Comparison of ENCODE assay signal across 9 cellular contexts in genomic region chr19:7069904-7070226, GRCh38. TPM values are rescaled to one million over a fixed set of nuclear protein-coding genes. Genes with fewer than 3 reads are reported as not detected.
A peak's percentile ranks its signal among the peaks of the same experiment; 100 is the strongest.
DNase-seq lines count a peak whose midpoint lies in the region; ATAC-seq and TF ChIP-seq lines count a peak whose summit lies in the region.
"Had no signal": no experiment of that assay in that cellular context is flagged by ENCODE, and none has a peak within 500 bp of the region (broad histone marks: within the 10 kb centered on the region; RNA-seq: fewer than 3 reads in every experiment).

No MANE protein-coding gene starts in this region.

- TF ChIP-seq CTCF in astrocyte of the cerebellum (IDR thresholded peaks at IDR 0.05; ENCODE audit: low read depth, low read length, missing control alignments) (no peak), liver (IDR thresholded peaks at IDR 0.05; ENCODE audit: low read depth, low read length, missing input control) (no peak), tibial nerve (IDR thresholded peaks at IDR 0.05) (no peak)

- H3K4me1 Mint-ChIP-seq in CD4-positive, CD25-positive, alpha-beta regulatory T cell: peaks cover 0 to 37% (median 14%) of the 10 kb centered on the region in 4 donors

- peaks cover 12% of the 10 kb centered on the region for H3K4me1 ChIP-seq in CD4-positive, CD25-positive, alpha-beta regulatory T cell (ENCODE audit: control insufficient read depth, insufficient read depth, low read length, poor library complexity, severe bottlenecking)
- H3K4me1 ChIP-seq in liver (ENCODE audit: control insufficient read depth in 4 of 4, insufficient read depth in 4 of 4, low read length in 3 of 4): peaks cover 4 to 9% (median 8%) of the 10 kb centered on the region in 4 donors
- peaks cover 0 to 10% (median 7%) of the 10 kb centered on the region in 4 donors for H3K4me1 ChIP-seq in tibial nerve

- TF ChIP-seq RAD21 in liver (IDR thresholded peaks at IDR 0.05): no peak

- H3K4me3 ChIP-seq in CD4-positive, CD25-positive, alpha-beta regulatory T cell (ENCODE audit: low read depth, low read length): peak overlapping the region; percentile 94
- H3K4me3 ChIP-seq in astrocyte of the cerebellum (ENCODE audit: low read depth, low read length): peak overlapping the region; percentile 95
- peak overlapping the region; percentile 66 to 88 (median 81) for H3K4me3 ChIP-seq in liver (ENCODE audit: low read depth in 1 of 3, low read length in 3 of 3)
- H3K4me3 ChIP-seq in tibial nerve: peak overlapping the region; percentile 81 to 99 (median 88)

- WGBS in liver: under 1% methylated on average over 12 of the region's 12 CpGs
- 0% methylated on average over 12 of the region's 12 CpGs for WGBS in tibial nerve, 2 donors

- H3K9me3 ChIP-seq in CD4-positive, CD25-positive, alpha-beta regulatory T cell (ENCODE audit: control insufficient read depth in 2 of 2, low read length in 2 of 2): peaks cover 0 to 3% of the 10 kb centered on the region in 2 experiments
- H3K9me3 ChIP-seq in liver (ENCODE audit: control insufficient read depth in 4 of 4, low read length in 3 of 4): peaks cover 0 to 10% (median 2%) of the 10 kb centered on the region in 4 donors
- H3K9me3 ChIP-seq in tibial nerve: peaks cover 0 to 7% (median 0%) of the 10 kb centered on the region in 4 donors

- no peak for TF ChIP-seq EP300 in tibial nerve (IDR thresholded peaks at IDR 0.05)

- ATAC-seq in CD4-positive, CD25-positive, alpha-beta regulatory T cell (ENCODE audit: low read depth in 2 of 2): peak; percentile 0 to 3
- ATAC-seq in HG03066 (IDR thresholded peaks at IDR 0.05; ENCODE audit: low read depth, unreplicated experiment): peak; percentile 10

- H3K27me3 ChIP-seq in CD4-positive, CD25-positive, alpha-beta regulatory T cell (ENCODE audit: control insufficient read depth, insufficient read depth, low read length): no peaks in the 10 kb centered on the region
- H3K27me3 ChIP-seq in liver (ENCODE audit: control insufficient read depth in 4 of 4, insufficient read depth in 4 of 4, low read length in 3 of 4) (no peaks in the 10 kb centered on the region), tibial nerve (no peaks in the 10 kb centered on the region)

- peak overlapping the region; percentile 56 to 57 for H3K9ac ChIP-seq in liver (ENCODE audit: low read depth in 1 of 2, low read length in 2 of 2)

- peak overlapping the region; percentile 94 to 99 (median 96) for H3K4me3 Mint-ChIP-seq in CD4-positive, CD25-positive, alpha-beta regulatory T cell

- H3K27ac Mint-ChIP-seq in CD4-positive, CD25-positive, alpha-beta regulatory T cell: peak overlapping the region; percentile 92 to 98 (median 97)

- H3K27ac ChIP-seq in CD4-positive, CD25-positive, alpha-beta regulatory T cell (ENCODE audit: insufficient read depth, low read length, poor library complexity, severe bottlenecking): peak overlapping the region; percentile 92
- H3K27ac ChIP-seq in liver (ENCODE audit: low read depth in 1 of 2, low read length in 2 of 2): peak overlapping the region; percentile 74 to 83
- H3K27ac ChIP-seq in tibial nerve: peak overlapping the region; percentile 68 to 92 (median 74)

- peaks cover 21% of the 10 kb centered on the region for H3K36me3 Mint-ChIP-seq in CD4-positive, CD25-positive, alpha-beta regulatory T cell

- H3K27me3 Mint-ChIP-seq in CD4-positive, CD25-positive, alpha-beta regulatory T cell: peaks cover 4% of the 10 kb centered on the region

- DNase-seq in CD4-positive, CD25-positive, alpha-beta regulatory T cell: no peak
- no peak for DNase-seq in astrocyte of the cerebellum (ENCODE audit: low read depth)
- DNase-seq in tibial nerve (ENCODE audit: low spot score in 2 of 2): no peak
- DNase-seq in NCI-H446 treated with DMSO at 0.1 percent for 48 hours (lab: John Stamatoyannopoulos, UW): no peak
- DNase-seq in G401 (ENCODE audit: low spot score): no peak
- no peak for DNase-seq in midbrain (lab: John Stamatoyannopoulos, UW)

- H3K36me3 ChIP-seq in CD4-positive, CD25-positive, alpha-beta regulatory T cell (ENCODE audit: control insufficient read depth, insufficient read depth, low read length): peaks cover 32% of the 10 kb centered on the region
- H3K36me3 ChIP-seq in liver (ENCODE audit: control insufficient read depth in 4 of 4, insufficient read depth in 3 of 4, low read depth in 1 of 4, low read length in 3 of 4) (peaks cover 16 to 26% (median 19%) of the 10 kb centered on the region in 4 donors), tibial nerve (peaks cover 2 to 43% (median 17%) of the 10 kb centered on the region in 3 donors)

- TF ChIP-seq POLR2A in tibial nerve (IDR thresholded peaks at IDR 0.05): no peak

- in situ Hi-C loops in astrocyte of the cerebellum (cut with HindIII; ENCODE audit: low sequenced_read_pairs) (no loop called here), G401 (cut with HindIII; ENCODE audit: low sequenced_read_pairs) (no loop called here)

- H3K9me3 Mint-ChIP-seq in CD4-positive, CD25-positive, alpha-beta regulatory T cell: peaks cover 0 to 5% (median 0%) of the 10 kb centered on the region in 7 donors

TF ChIP-seq in liver, 16 proteins besides CTCF, POLR2A, EP300 and RAD21 (continues in another document):
- TF ChIP-seq RXRA (IDR thresholded peaks at IDR 0.05) (no peak), YY1 (IDR thresholded peaks at IDR 0.05) (no peak), NR2F2 (IDR thresholded peaks at IDR 0.05) (no peak), FOXA2 (IDR thresholded peaks at IDR 0.05) (no peak), HNF4G (IDR thresholded peaks at IDR 0.05) (no peak), MAX (IDR thresholded peaks at IDR 0.05) (no peak), REST (IDR thresholded peaks at IDR 0.05) (no peak)
- TF ChIP-seq, protein P1, sequence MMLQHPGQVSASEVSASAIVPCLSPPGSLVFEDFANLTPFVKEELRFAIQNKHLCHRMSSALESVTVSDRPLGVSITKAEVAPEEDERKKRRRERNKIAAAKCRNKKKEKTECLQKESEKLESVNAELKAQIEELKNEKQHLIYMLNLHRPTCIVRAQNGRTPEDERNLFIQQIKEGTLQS (IDR thresholded peaks at IDR 0.05): no peak

RNA-seq across cellular contexts. Expression of gene ZNF557, which starts 0.4 kb away (rescaled TPM):
- total RNA-seq in CD4-positive, CD25-positive, alpha-beta regulatory T cell: 10.7 TPM
- 1 to 10 TPM; 2.0 to 7.2 (median 5.6) TPM for polyA plus RNA-seq in CD4-positive, CD25-positive, alpha-beta regulatory T cell
- total RNA-seq in liver (1 to 10 TPM; 5.4 to 6.0 TPM), tibial nerve (10 to 100 TPM in 1 of 4 donors, 1 to 10 TPM in 3; 7.3 to 14.6 (median 9.8) TPM)
- polyA plus RNA-seq in liver: 1 to 10 TPM; 1.4 to 2.2 TPM
- total RNA-seq in G401 (2014; rRNA removed; shearing (Covaris generic)): 7.9 and 14.6 TPM in 2 replicates

RNA-seq across cellular contexts. Expression of gene MBD3L3, which starts 11.4 kb away (rescaled TPM):
- not detected for total RNA-seq in CD4-positive, CD25-positive, alpha-beta regulatory T cell
- polyA plus RNA-seq in CD4-positive, CD25-positive, alpha-beta regulatory T cell: not detected
- total RNA-seq in liver: not detected
- polyA plus RNA-seq in liver: not detected
- not detected for total RNA-seq in tibial nerve
- total RNA-seq in G401 (2014; rRNA removed; shearing (Covaris generic)): 2.6 TPM in 1 of 2 replicates, not detected in the other
- total RNA-seq: HT1080 had no signal

RNA-seq across cellular contexts. Expression of gene MBD3L2, which starts 20.7 kb away (rescaled TPM):
- not detected for total RNA-seq in CD4-positive, CD25-positive, alpha-beta regulatory T cell
- polyA plus RNA-seq in CD4-positive, CD25-positive, alpha-beta regulatory T cell: not detected
- not detected for total RNA-seq in liver
- polyA plus RNA-seq in liver: not detected
- not detected for total RNA-seq in tibial nerve
- 2.3 and 9.6 TPM in 2 replicates for total RNA-seq in G401 (2014; rRNA removed; shearing (Covaris generic))
- total RNA-seq: HT1080 had no signal

RNA-seq across cellular contexts. Expression of gene MBD3L4, which starts 29.9 kb away (rescaled TPM):
- total RNA-seq in CD4-positive, CD25-positive, alpha-beta regulatory T cell: not detected
- not detected for polyA plus RNA-seq in CD4-positive, CD25-positive, alpha-beta regulatory T cell
- total RNA-seq in liver (not detected), tibial nerve (not detected)
- polyA plus RNA-seq in liver: not detected
- not detected in 2 replicates for total RNA-seq in G401 (2014; rRNA removed; shearing (Covaris generic))
- total RNA-seq: HT1080 had no signal

RNA-seq across cellular contexts. Expression of gene MBD3L5, which starts 39.5 kb away (rescaled TPM):
- not detected for total RNA-seq in CD4-positive, CD25-positive, alpha-beta regulatory T cell
- not detected for polyA plus RNA-seq in CD4-positive, CD25-positive, alpha-beta regulatory T cell
- total RNA-seq in liver (not detected), tibial nerve (not detected)
- not detected for polyA plus RNA-seq in liver
- total RNA-seq in G401 (2014; rRNA removed; shearing (Covaris generic)): not detected in 2 replicates
- total RNA-seq: HT1080 had no signal
